8 cellular contexts compared by ENCODE assay signal in the genomic region with DNA sequence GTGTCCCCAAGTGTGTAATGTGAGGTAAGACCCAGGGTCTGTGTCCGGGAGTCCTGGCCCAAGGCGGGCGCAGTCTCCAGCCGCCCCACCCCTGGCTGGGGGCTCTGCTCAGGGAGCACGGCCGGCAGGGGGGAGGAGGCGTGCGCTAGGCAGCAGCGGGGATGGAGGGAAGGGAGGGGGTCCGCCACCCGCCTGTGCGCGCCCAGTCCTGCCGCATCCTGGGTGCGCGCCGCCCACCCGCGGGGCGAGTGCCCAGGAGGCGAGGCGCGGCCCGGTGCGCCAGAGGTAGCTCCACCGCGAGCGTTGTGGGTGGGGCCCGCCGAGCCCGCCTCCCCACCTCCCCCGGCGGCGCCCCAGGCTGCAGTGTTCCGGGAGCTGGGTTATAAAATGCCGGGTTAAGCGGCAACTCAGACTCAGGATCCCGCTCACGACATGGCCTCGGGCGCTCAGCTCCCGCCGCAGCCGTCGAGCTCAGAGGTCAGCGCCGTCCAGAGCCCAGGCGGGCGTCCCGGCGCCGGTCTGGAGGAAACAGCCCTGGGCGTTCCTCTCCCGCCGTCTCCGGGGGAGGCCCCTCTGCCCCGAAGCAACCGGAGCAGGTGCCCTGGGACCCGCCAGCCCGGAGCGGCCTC. TPM values are rescaled to one million over a fixed set of nuclear protein-coding genes. Genes with fewer than 3 reads are reported as not detected.
A peak's percentile ranks its signal among the peaks of the same experiment; 100 is the strongest.
DNase-seq lines count a peak whose midpoint lies in the region; ATAC-seq and TF ChIP-seq lines count a peak whose summit lies in the region.

A gene with protein sequence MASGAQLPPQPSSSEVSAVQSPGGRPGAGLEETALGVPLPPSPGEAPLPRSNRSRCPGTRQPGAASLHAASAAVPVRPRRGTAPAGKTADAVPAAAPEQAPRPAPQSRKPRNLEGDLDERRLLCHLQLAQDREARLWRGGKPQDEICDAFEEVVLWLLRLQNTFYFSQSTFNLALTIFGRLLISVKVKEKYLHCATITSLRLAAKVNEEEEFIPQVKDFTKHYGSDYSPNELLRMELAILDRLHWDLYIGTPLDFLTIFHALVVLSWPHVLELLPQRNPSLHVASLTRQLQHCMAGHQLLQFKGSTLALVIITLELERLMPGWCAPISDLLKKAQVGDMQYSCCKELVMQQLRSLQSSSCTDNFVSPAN (plus strand): TSS at position 363 of the 629 bp plus-strand sequence. CDS start 70 bp downstream, at position 433.

- DNase-seq in EH (ENCODE audit: low read depth) (peak; percentile 44), dermis blood vessel endothelial cell (peak; percentile 45), mucosa of descending colon (peak; percentile 77 to 87 (median 79)), DMS 273 treated with DMSO at 0.1 percent for 48 hours (lab: John Stamatoyannopoulos, UW) (no peak), KG1 (lab: John Stamatoyannopoulos, UW) (no peak)
- peak; percentile 35 to 50 for DNase-seq in activated CD4-positive, alpha-beta T cell treated with anti-CD3 and anti-CD28 coated beads for 24 hours (ENCODE audit: low read depth in 2 of 2)
- peak; percentile 18 to 24 for DNase-seq in stimulated activated CD8-positive, alpha-beta memory T cell treated with anti-CD3 and anti-CD28 coated beads, Interleukin-7, amount 100 ng/mL, for 48 hours (ENCODE audit: extremely low read depth in 1 of 2, low read depth in 1 of 2)

- no peaks in the 10 kb centered on the region for H3K9me3 ChIP-seq in mucosa of descending colon

- no peak for TF ChIP-seq CTCF in mucosa of descending colon (IDR thresholded peaks at IDR 0.05)

- intact Hi-C loops in mucosa of descending colon (cut with DNase I, micrococcal nuclease), result no loop called here

- peak within 1 kb of the TSS; percentile 23 for H3K4me3 ChIP-seq in mucosa of descending colon

- H3K36me3 ChIP-seq in mucosa of descending colon (ENCODE audit: low read depth), result no peaks in the 10 kb centered on the region

- H3K4me1 ChIP-seq in mucosa of descending colon (ENCODE audit: low read depth), result no peaks in the 10 kb centered on the region

- ATAC-seq in HG02588 (IDR thresholded peaks at IDR 0.05; ENCODE audit: unreplicated experiment) (peak; percentile 45), mucosa of descending colon (peak; percentile 95)

RNA-seq across cellular contexts. Expression of the gene that starts here (rescaled TPM):
- total RNA-seq in dermis blood vessel endothelial cell (0.34 and 0.51 TPM in 2 replicates), mucosa of descending colon (10 to 100 TPM in 2 of 3 donors, 1 to 10 TPM in 1; 7.1 to 12.3 (median 12.0) TPM)

Comparison
In these comparisons a context has a peak if more than half of its experiments do, and no peak if none do; other contexts are left out.
1. Peak in DNase-seq in dermis blood vessel endothelial cell; RNA of the gene not detected or under 1 TPM.
2. DNase-seq: peak in EH (single experiment), activated CD4-positive, alpha-beta T cell treated with anti-CD3 and anti-CD28 coated beads for 24 hours (2 of 2), mucosa of descending colon (3 of 3) and stimulated activated CD8-positive, alpha-beta memory T cell treated with anti-CD3 and anti-CD28 coated beads, Interleukin-7, amount 100 ng/mL, for 48 hours (2 of 2); none in DMS 273 treated with DMSO at 0.1 percent for 48 hours (single experiment) and KG1 (single experiment).